In the genomic region with DNA sequence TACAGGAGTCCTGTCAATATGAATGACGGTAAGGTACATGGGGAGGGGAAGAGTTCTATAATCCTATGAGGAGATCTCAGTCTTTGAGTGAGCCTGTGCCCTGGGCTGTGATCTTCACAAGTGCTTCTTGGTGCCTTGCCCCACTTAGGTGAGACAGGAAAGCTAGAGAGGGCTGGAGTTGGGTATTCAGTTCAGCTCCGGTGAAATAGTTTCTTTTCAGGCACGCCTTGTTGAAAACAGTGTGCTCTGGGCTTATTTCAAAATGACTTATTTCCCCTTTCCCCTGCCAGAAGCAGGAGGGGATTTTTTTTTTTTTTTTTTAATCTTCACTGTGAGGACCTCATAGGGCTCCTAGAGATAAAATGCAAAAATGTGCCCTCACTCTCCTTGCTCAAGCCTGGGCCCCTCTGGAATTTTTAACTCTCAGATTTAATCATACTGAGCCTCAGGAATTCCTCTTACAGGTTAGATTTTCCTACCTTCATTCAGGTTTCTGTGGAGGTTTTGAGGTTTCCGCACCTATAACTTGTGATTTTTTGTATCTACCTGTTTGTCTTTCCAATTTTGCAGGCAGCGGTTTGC, we compare ENCODE assay signal across 1 cellular context.
A peak's percentile ranks its signal among the peaks of the same experiment; 100 is the strongest.
TF ChIP-seq lines count a peak whose summit lies in the region.

No MANE protein-coding gene starts in this region.

TF ChIP-seq in GM12878, 131 proteins besides CTCF, POLR2A, EP300 and RAD21:
- peak; percentile 37 for TF ChIP-seq RUNX3 (IDR thresholded peaks at IDR 0.05; ENCODE audit: low read length)
- TF ChIP-seq NFIC (IDR thresholded peaks at IDR 0.05; ENCODE audit: low read depth, low read length): peak; percentile 44; the same call in 1 of the 2 replicates
- TF ChIP-seq ZNF217 (IDR thresholded peaks at IDR 0.05): no peak
- TF ChIP-seq ZNF384 (IDR thresholded peaks at IDR 0.05; ENCODE audit: borderline replicate concordance, low read depth, low read length): peak; percentile 86
- 0 out of 2 replicates have a peak, but pooled peaks have one; percentile 11 for TF ChIP-seq HDGF (IDR thresholded peaks at IDR 0.05)
- no peak for TF ChIP-seq BRCA1 (IDR thresholded peaks at IDR 0.05; ENCODE audit: low read depth, low read length)
- TF ChIP-seq JUNB (IDR thresholded peaks at IDR 0.05): peak; percentile 39
- TF ChIP-seq IKZF1 (conservative IDR thresholded peaks at IDR 0.05): no peak
- TF ChIP-seq NFXL1 (IDR thresholded peaks at IDR 0.05; ENCODE audit: borderline replicate concordance): no peak
- no peak for TF ChIP-seq TARDBP (IDR thresholded peaks at IDR 0.05; ENCODE audit: borderline replicate concordance)
- TF ChIP-seq SREBF1 (IDR thresholded peaks at IDR 0.05; ENCODE audit: low read length): no peak
- no peak for TF ChIP-seq TCF12 (IDR thresholded peaks at IDR 0.05; ENCODE audit: low read depth, low read length)
- no peak for TF ChIP-seq BCL3 (IDR thresholded peaks at IDR 0.05; ENCODE audit: borderline replicate concordance, insufficient read depth, low read depth, low read length, poor library complexity, severe bottlenecking)
- no peak for TF ChIP-seq NFYA (IDR thresholded peaks at IDR 0.05; ENCODE audit: borderline replicate concordance, low read depth, low read length)
- TF ChIP-seq BHLHE40 (IDR thresholded peaks at IDR 0.05; ENCODE audit: borderline replicate concordance in 1 of 2, low read depth in 2 of 2, low read length in 1 of 2): 0 out of 4 replicates have a peak, but pooled peaks of 1 of the 2 experiments have one; percentile 9
- TF ChIP-seq ASH2L (IDR thresholded peaks at IDR 0.05; ENCODE audit: borderline replicate concordance, low read depth): no peak
